ENCODE assay signal across 2 cellular contexts in the genomic region with DNA sequence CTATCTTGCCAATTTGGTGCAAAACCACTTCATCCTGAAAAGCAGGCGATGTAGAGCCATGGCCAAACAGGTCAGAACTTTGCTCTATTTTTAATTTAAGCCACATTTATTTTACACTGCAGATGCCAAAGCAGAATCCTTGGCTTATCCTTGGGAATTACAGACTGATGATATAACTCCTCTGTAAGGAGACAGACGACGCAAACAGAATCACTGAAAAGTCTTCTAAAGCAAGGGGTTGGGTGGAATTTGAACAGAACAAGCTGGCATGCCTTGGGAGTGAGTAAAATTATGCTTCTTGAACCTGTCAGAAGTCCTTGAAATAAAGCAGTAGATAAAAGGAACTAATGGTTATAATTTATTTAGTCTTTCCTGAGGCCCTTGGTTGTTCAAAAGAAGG.
TF ChIP-seq lines count a peak whose summit lies in the region.

No MANE protein-coding gene starts in this region.

TF ChIP-seq in SK-N-SH, 30 proteins besides CTCF, POLR2A, EP300 and RAD21:
- TF ChIP-seq SIN3A (IDR thresholded peaks at IDR 0.05; ENCODE audit: borderline replicate concordance, low read depth, low read length) (no peak), JUND (IDR thresholded peaks at IDR 0.05) (peak; percentile 20; the same call in 1 of the 2 replicates), RXRA (IDR thresholded peaks at IDR 0.05; ENCODE audit: borderline replicate concordance, low read depth) (peak; percentile 11; the same call in 1 of the 2 replicates), NFIC (IDR thresholded peaks at IDR 0.05; ENCODE audit: borderline replicate concordance) (peak; percentile 50; the same call in 1 of the 2 replicates), FOSL2 (IDR thresholded peaks at IDR 0.05; ENCODE audit: borderline replicate concordance, low read depth) (no peak), TCF12 (IDR thresholded peaks at IDR 0.05) (peak; percentile 64)
- TF ChIP-seq, protein P1, sequence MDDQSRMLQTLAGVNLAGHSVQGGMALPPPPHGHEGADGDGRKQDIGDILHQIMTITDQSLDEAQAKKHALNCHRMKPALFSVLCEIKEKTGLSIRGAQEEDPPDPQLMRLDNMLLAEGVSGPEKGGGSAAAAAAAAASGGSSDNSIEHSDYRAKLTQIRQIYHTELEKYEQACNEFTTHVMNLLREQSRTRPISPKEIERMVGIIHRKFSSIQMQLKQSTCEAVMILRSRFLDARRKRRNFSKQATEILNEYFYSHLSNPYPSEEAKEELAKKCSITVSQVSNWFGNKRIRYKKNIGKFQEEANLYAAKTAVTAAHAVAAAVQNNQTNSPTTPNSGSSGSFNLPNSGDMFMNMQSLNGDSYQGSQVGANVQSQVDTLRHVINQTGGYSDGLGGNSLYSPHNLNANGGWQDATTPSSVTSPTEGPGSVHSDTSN (IDR thresholded peaks at IDR 0.05) = peak; percentile 39; the same call in 1 of the 2 replicates

TF ChIP-seq in GM12891, 5 proteins besides CTCF, POLR2A, EP300 and RAD21:
- TF ChIP-seq SPI1 (IDR thresholded peaks at IDR 0.05; ENCODE audit: low read depth, low read length) = no peak
- no peak for TF ChIP-seq PAX5 (IDR thresholded peaks at IDR 0.05; ENCODE audit: insufficient read depth, low read length, severe bottlenecking)
- no peak for TF ChIP-seq POLR2AphosphoS5 (IDR thresholded peaks at IDR 0.05; ENCODE audit: low read depth, low read length)
- TF ChIP-seq TAF1 (IDR thresholded peaks at IDR 0.05; ENCODE audit: low read depth, low read length) = no peak
- TF ChIP-seq POU2F2 (IDR thresholded peaks at IDR 0.05; ENCODE audit: low read depth, low read length) = no peak
TF ChIP-seq in GM12891: peak in this region for 0.
